Comparison of ENCODE assay signal across 10 cellular contexts in the genomic region with DNA sequence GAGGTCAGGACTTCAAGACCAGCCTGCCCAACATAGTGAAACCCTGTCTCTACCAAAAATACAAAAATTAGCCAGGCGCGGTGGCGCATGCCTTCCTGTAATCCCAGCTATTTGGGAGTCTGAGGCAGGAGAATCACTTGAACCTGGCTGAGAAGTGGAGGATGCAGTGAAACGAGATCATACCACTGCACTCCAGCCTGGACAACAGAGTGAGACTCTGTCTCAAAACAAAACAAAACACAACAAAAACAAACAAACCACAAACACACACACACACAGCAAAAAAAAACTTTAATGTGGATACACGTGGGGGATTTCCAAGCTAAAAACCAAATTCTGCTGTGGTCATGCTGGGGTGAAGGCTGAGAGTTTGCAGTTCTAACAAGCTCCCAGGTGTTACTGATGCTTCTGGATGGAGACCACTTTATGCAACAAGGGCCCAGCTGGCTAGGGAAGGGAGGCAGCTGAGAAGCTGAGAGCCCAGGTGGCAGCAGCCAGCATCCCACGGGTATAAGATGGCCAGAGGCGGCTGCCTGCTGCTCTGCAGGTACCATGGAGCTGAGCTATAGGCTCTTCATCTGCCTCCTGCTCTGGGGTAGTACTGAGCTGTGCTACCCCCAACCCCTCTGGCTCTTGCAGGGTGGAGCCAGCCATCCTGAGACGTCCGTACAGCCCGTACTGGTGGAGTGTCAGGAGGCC. TPM values are rescaled to one million over a fixed set of nuclear protein-coding genes. Genes with fewer than 3 reads are reported as not detected.
DNase-seq lines count a peak whose midpoint lies in the region; ATAC-seq and TF ChIP-seq lines count a peak whose summit lies in the region.
"Had no signal": no experiment of that assay in that cellular context is flagged by ENCODE, and none has a peak within 500 bp of the region (broad histone marks: within the 10 kb centered on the region; RNA-seq: fewer than 3 reads in every experiment).

A gene (plus strand): TSS at position 538 of the 699 bp plus-strand sequence. CDS start 15 bp downstream, at position 553.

- no peaks in the 10 kb centered on the region for H4K20me1 ChIP-seq in neural progenitor cell (ENCODE audit: low read depth)

- POLR2A ChIA-PET in WTC11 (lab: Charles Lee) = interaction anchor here (1.1 kb wide), 1 partner anchor 66 kb away, joined by 4 read pairs; a partner anchor contains a TSS

- H3K79me2 ChIP-seq in neural progenitor cell (ENCODE audit: low read depth) = no peaks in the 10 kb centered on the region

- no peak within 1 kb of the TSS for H2AFZ ChIP-seq in neural progenitor cell (replicated peaks)

- peaks cover 32% of the 10 kb centered on the region for H3K4me1 Mint-ChIP-seq in WTC11
- peaks cover 13% of the 10 kb centered on the region for H3K4me1 Mint-ChIP-seq in neural progenitor cell
- H3K4me1 Mint-ChIP-seq: activated naive CD4-positive, alpha-beta T cell treated with anti-CD3 and anti-CD28 coated beads, Interleukin-2, amount 50 U/mL, for 24 hours had no signal

- H3K4me3 ChIP-seq in neural progenitor cell = no peak within 1 kb of the TSS

- no peak within 1 kb of the TSS for H3K4me2 ChIP-seq in neural progenitor cell

- TF ChIP-seq CTCF in WTC11 (IDR thresholded peaks at IDR 0.05) = no peak
- TF ChIP-seq CTCF in neural progenitor cell (IDR thresholded peaks at IDR 0.05) = no peak

- peaks cover 5% of the 10 kb centered on the region for H3K4me1 ChIP-seq in neural progenitor cell

- H3K9ac ChIP-seq in neural progenitor cell = no peak within 1 kb of the TSS

- peaks cover 9% of the 10 kb centered on the region for H3F3A ChIP-seq in neural progenitor cell (ENCODE audit: low read depth)

- ATAC-seq in GM18868 (IDR thresholded peaks at IDR 0.05; ENCODE audit: unreplicated experiment) = peak; percentile 78
- ATAC-seq in HG02870 (IDR thresholded peaks at IDR 0.05; ENCODE audit: unreplicated experiment) = peak; percentile 88
- ATAC-seq in WTC11 = no peak
- ATAC-seq in GM21360 (IDR thresholded peaks at IDR 0.05; ENCODE audit: unreplicated experiment) = no peak
- ATAC-seq: naive thymus-derived CD8-positive, alpha-beta T cell had no signal

- H3K27ac Mint-ChIP-seq in WTC11 = peak within 1 kb of the TSS; percentile 93
- H3K27ac Mint-ChIP-seq in neural progenitor cell = peak within 1 kb of the TSS; percentile 71
- H3K27ac Mint-ChIP-seq: activated naive CD4-positive, alpha-beta T cell treated with anti-CD3 and anti-CD28 coated beads, Interleukin-2, amount 50 U/mL, for 24 hours had no signal

- H3K36me3 Mint-ChIP-seq in WTC11 (no peaks in the 10 kb centered on the region), neural progenitor cell (no peaks in the 10 kb centered on the region)
- H3K36me3 Mint-ChIP-seq: activated naive CD4-positive, alpha-beta T cell treated with anti-CD3 and anti-CD28 coated beads, Interleukin-2, amount 50 U/mL, for 24 hours; naive thymus-derived CD8-positive, alpha-beta T cell had no signal

- H3K9me3 Mint-ChIP-seq in WTC11 = no peaks in the 10 kb centered on the region
- H3K9me3 Mint-ChIP-seq in neural progenitor cell = peaks cover 5% of the 10 kb centered on the region
- H3K9me3 Mint-ChIP-seq: activated naive CD4-positive, alpha-beta T cell treated with anti-CD3 and anti-CD28 coated beads, Interleukin-2, amount 50 U/mL, for 24 hours; naive thymus-derived CD8-positive, alpha-beta T cell had no signal

- no peaks in the 10 kb centered on the region for H3K9me3 ChIP-seq in neural progenitor cell (ENCODE audit: low read depth)

- H3K27me3 Mint-ChIP-seq in WTC11 (ENCODE audit: low read depth) (no peaks in the 10 kb centered on the region; the same call in 1 of the 2 replicates), neural progenitor cell (ENCODE audit: insufficient read depth, low read depth) (peaks cover 4% of the 10 kb centered on the region)
- H3K27me3 Mint-ChIP-seq: activated naive CD4-positive, alpha-beta T cell treated with anti-CD3 and anti-CD28 coated beads, Interleukin-2, amount 50 U/mL, for 24 hours had no signal

- H3K36me3 ChIP-seq in neural progenitor cell = no peaks in the 10 kb centered on the region

- DNase-seq in WTC11 (ENCODE audit: low spot score) = no peak
- no peak for DNase-seq in neural progenitor cell (ENCODE audit: low spot score)
- DNase-seq in dedifferentiated amniotic fluid mesenchymal stem cell (ENCODE audit: extremely low spot score) = no peak
- no peak for DNase-seq in NCI-H1930 (lab: John Stamatoyannopoulos, UW)
- DNase-seq in CD1c-positive myeloid dendritic cell (ENCODE audit: extremely low spot score) = no peak
- DNase-seq: naive thymus-derived CD8-positive, alpha-beta T cell had no signal

- CTCF ChIA-PET in WTC11 (lab: Charles Lee) = interaction anchor here (1.0 to 1.2 kb wide), 3 partner anchors 12 to 65 kb away, joined by 3 to 5 read pairs (median 5); no protein-coding TSS in a partner anchor

- no peak within 1 kb of the TSS for H3K27ac ChIP-seq in neural progenitor cell

- H3K4me3 Mint-ChIP-seq in WTC11 = no peak within 1 kb of the TSS
- H3K4me3 Mint-ChIP-seq in neural progenitor cell = no peak within 1 kb of the TSS
- H3K4me3 Mint-ChIP-seq: activated naive CD4-positive, alpha-beta T cell treated with anti-CD3 and anti-CD28 coated beads, Interleukin-2, amount 50 U/mL, for 24 hours; naive thymus-derived CD8-positive, alpha-beta T cell had no signal

- H3K27me3 ChIP-seq in neural progenitor cell = no peaks in the 10 kb centered on the region

TF ChIP-seq in WTC11, 78 proteins besides CTCF, POLR2A, EP300 and RAD21:
- TF ChIP-seq ZNF121 (CRISPR knock-in tag; IDR thresholded peaks at IDR 0.05) = 0 out of 2 replicates have a peak, but pooled peaks have one; percentile 47
- TF ChIP-seq, protein P1, sequence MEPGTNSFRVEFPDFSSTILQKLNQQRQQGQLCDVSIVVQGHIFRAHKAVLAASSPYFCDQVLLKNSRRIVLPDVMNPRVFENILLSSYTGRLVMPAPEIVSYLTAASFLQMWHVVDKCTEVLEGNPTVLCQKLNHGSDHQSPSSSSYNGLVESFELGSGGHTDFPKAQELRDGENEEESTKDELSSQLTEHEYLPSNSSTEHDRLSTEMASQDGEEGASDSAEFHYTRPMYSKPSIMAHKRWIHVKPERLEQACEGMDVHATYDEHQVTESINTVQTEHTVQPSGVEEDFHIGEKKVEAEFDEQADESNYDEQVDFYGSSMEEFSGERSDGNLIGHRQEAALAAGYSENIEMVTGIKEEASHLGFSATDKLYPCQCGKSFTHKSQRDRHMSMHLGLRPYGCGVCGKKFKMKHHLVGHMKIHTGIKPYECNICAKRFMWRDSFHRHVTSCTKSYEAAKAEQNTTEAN (CRISPR knock-in tag; IDR thresholded peaks at IDR 0.05) = 0 out of 2 replicates have a peak, but pooled peaks have one; percentile 21
- no peak for TF ChIP-seq ELF4 (CRISPR knock-in tag; IDR thresholded peaks at IDR 0.05; ENCODE audit: low read depth)

RNA-seq across cellular contexts. Expression of the gene that starts here (rescaled TPM):
- total RNA-seq in WTC11 (2021) = 1.8 to 9.3 TPM (median 3.3 TPM) in 3 replicates
- 1.7 TPM in 1 of 2 replicates, not detected in the other for total RNA-seq in neural progenitor cell (ENCODE audit: low replicate concordance)

Comparison
In these comparisons a context has a peak if more than half of its experiments do, and no peak if none do; other contexts are left out.
1. ATAC-seq: peak in GM18868 (single experiment) and HG02870 (single experiment); none in WTC11 (single experiment) and GM21360 (single experiment).